Comparison of ENCODE assay signal across 8 cellular contexts in genomic region chr17:45316271-45317112, GRCh38. TPM values are rescaled to one million over a fixed set of nuclear protein-coding genes. Genes with fewer than 3 reads are reported as not detected.
DNase-seq lines count a peak whose midpoint lies in the region; ATAC-seq and TF ChIP-seq lines count a peak whose summit lies in the region.

Gene MAP3K14 (minus strand): TSS chr17:45317020. CDS start chr17:45290745, 26,275 bp downstream.

- H3K27me3 ChIP-seq in right atrium auricular region (no peaks in the 10 kb centered on the region), psoas muscle (ENCODE audit: insufficient read depth in 3 of 3, low read length in 2 of 3) (no peaks in the 10 kb centered on the region)

- no peaks in the 10 kb centered on the region for H3K27me3 Mint-ChIP-seq in IgD-negative memory B cell

- WGBS in psoas muscle, 3 donors, result 0% methylated on average over 36 to 89 of the region's 89 CpGs

- peaks cover 0 to 67% of the 10 kb centered on the region in 2 donors for H3K4me1 ChIP-seq in right atrium auricular region
- peaks cover 47% of the 10 kb centered on the region for H3K4me1 ChIP-seq in psoas muscle

- H3K4me1 Mint-ChIP-seq in IgD-negative memory B cell, result peaks cover 33 to 44% (median 36%) of the 10 kb centered on the region in 3 donors

- H3K36me3 ChIP-seq in right atrium auricular region (no peaks in the 10 kb centered on the region), psoas muscle (ENCODE audit: insufficient read depth in 1 of 2, low read depth in 1 of 2) (no peaks in the 10 kb centered on the region)

- H3K4me3 Mint-ChIP-seq in IgD-negative memory B cell, result peak within 1 kb of the TSS; percentile 88 to 95 (median 92)

- H3K4me3 ChIP-seq in right atrium auricular region (peak within 1 kb of the TSS; percentile 73 to 82), psoas muscle (peak within 1 kb of the TSS; percentile 93)

- TF ChIP-seq CTCF in GM20000 (IDR thresholded peaks at IDR 0.05; ENCODE audit: extremely low read depth, missing control alignments), result peak; percentile 20
- TF ChIP-seq CTCF in right atrium auricular region (IDR thresholded peaks at IDR 0.05), result peak in 1 of 2 donors; percentile 46
- TF ChIP-seq CTCF in psoas muscle (IDR thresholded peaks at IDR 0.05), result no peak

- ATAC-seq in psoas muscle, result peak; percentile 32 to 47 (median 38)

- H3K27ac ChIP-seq in right atrium auricular region, result peak within 1 kb of the TSS; percentile 96 to 97
- peak within 1 kb of the TSS; percentile 94 for H3K27ac ChIP-seq in psoas muscle

- DNase-seq in COR-L47 (lab: John Stamatoyannopoulos, UW) (peak; percentile 64), GM20000 (ENCODE audit: low spot score) (no peak), T-helper 1 cell (peak; percentile 40 to 74 (median 57)), amniotic stem cell (lab: John Stamatoyannopoulos, UW) (peak; percentile 51), right atrium auricular region (ENCODE audit: low spot score) (peak; percentile 71), psoas muscle (peak; percentile 82 to 90), NCI-H1694 treated with DMSO at 0.1 percent for 48 hours (lab: John Stamatoyannopoulos, UW) (no peak)

- peak within 1 kb of the TSS; percentile 75 to 98 (median 92) for H3K27ac Mint-ChIP-seq in IgD-negative memory B cell

- H3K9me3 Mint-ChIP-seq in IgD-negative memory B cell, result no peaks in the 10 kb centered on the region

- intact Hi-C loops in psoas muscle (cut with DNase I), result loop anchor here (1.0 to 10.0 kb wide), 5 partner anchors 34 to 66 kb away; partner anchors contain the start of gene SPATA32 (in 1 of the 2)

- no peaks in the 10 kb centered on the region for H3K9me3 ChIP-seq in right atrium auricular region
- no peaks in the 10 kb centered on the region for H3K9me3 ChIP-seq in psoas muscle

- peaks cover 4% of the 10 kb centered on the region for H3K36me3 Mint-ChIP-seq in IgD-negative memory B cell

RNA-seq across cellular contexts. Expression of gene MAP3K14, which starts in this region (rescaled TPM):
- 31.5 TPM for polyA plus RNA-seq in IgD-negative memory B cell
- 10 to 100 TPM in 1 of 2 donors, 1 to 10 TPM in 1; 8.2 to 10.6 TPM for total RNA-seq in right atrium auricular region
- 10 to 100 TPM; 21.8 to 53.5 (median 30.1) TPM for total RNA-seq in psoas muscle
- polyA plus RNA-seq in psoas muscle, result 10 to 100 TPM; 12.4 to 28.1 (median 24.6) TPM

Comparison
In these comparisons a context has a peak if more than half of its experiments do, and no peak if none do; other contexts are left out.
1. DNase-seq: peak in COR-L47 (single experiment), T-helper 1 cell (5 of 5), amniotic stem cell (single experiment), right atrium auricular region (single experiment) and psoas muscle (2 of 2); none in GM20000 (single experiment) and NCI-H1694 treated with DMSO at 0.1 percent for 48 hours (single experiment).